ENCODE assay signal across 17 cellular contexts in genomic region chr4:100949350-100949935, GRCh38.
A peak's percentile ranks its signal among the peaks of the same experiment; 100 is the strongest.
DNase-seq lines count a peak whose midpoint lies in the region; ATAC-seq, FAIRE-seq and TF ChIP-seq lines count a peak whose summit lies in the region.
"Had no signal": no experiment of that assay in that cellular context is flagged by ENCODE, and none has a peak within 500 bp of the region (broad histone marks: within the 10 kb centered on the region; RNA-seq: fewer than 3 reads in every experiment).

No MANE protein-coding gene starts in this region.

- H3K4me2 ChIP-seq in mammary epithelial cell (ENCODE audit: insufficient read depth, low read depth, low read length) (no peak overlapping the region), hepatocyte (no peak overlapping the region)
- H3K4me2 ChIP-seq: SK-N-SH had no signal

- no peak overlapping the region for H3K27ac ChIP-seq in mammary epithelial cell (ENCODE audit: insufficient read depth, low read depth, low read length)
- H3K27ac ChIP-seq in breast epithelium, result no peak overlapping the region
- H3K27ac ChIP-seq in hepatocyte, result peak overlapping the region; percentile 2
- H3K27ac ChIP-seq in uterus, result no peak overlapping the region

- intact Hi-C loops in mammary epithelial cell (cut with micrococcal nuclease) (no loop called here), breast epithelium (cut with DNase I; ENCODE audit: low total_unique reads) (no loop called here), uterus (cut with DNase I; ENCODE audit: low total_unique reads) (no loop called here)

- CTCF ChIA-PET in mammary epithelial cell (lab: Charles Lee; ENCODE audit: low non-redundant PET), result no interaction called here

- peak; percentile 42 for DNase-seq in mammary epithelial cell
- no peak for DNase-seq in breast epithelium (ENCODE audit: low spot score in 2 of 2)
- DNase-seq in bronchial epithelial cell (ENCODE audit: low read depth), result peak; percentile 44
- DNase-seq in hepatocyte (ENCODE audit: low spot score), result peak; percentile 9
- DNase-seq in stromal cell of bone marrow (ENCODE audit: low read depth), result peak; percentile 14
- no peak for DNase-seq in uterus
- no peak for DNase-seq in GM03348 (ENCODE audit: low spot score)
- DNase-seq: 8988T, Caco-2, H9, NCI-H146, NCI-H774, Right ventricle myocardium superior, SK-N-SH had no signal

- H3K4me1 ChIP-seq in mammary epithelial cell (ENCODE audit: insufficient read depth, low read length) (no peaks in the 10 kb centered on the region), breast epithelium (no peaks in the 10 kb centered on the region), hepatocyte (ENCODE audit: insufficient read depth) (no peaks in the 10 kb centered on the region), uterus (no peaks in the 10 kb centered on the region)
- H3K4me1 ChIP-seq: Caco-2 had no signal

- no TSS peak for BruUV-seq in mammary epithelial cell (replicated peaks; lab: Mats Ljungman, UMichigan)

- H4K20me1 ChIP-seq in mammary epithelial cell (ENCODE audit: insufficient read depth, low read length) (no peaks in the 10 kb centered on the region), hepatocyte (ENCODE audit: insufficient read depth, poor library complexity, severe bottlenecking) (no peaks in the 10 kb centered on the region)

- no peak overlapping the region for H3K9ac ChIP-seq in mammary epithelial cell (ENCODE audit: insufficient read depth, low read length)
- H3K9ac ChIP-seq: SK-N-SH had no signal

- TF ChIP-seq POLR2A in breast epithelium (IDR thresholded peaks at IDR 0.05), result no peak
- TF ChIP-seq POLR2A in uterus (IDR thresholded peaks at IDR 0.05), result no peak

- no peaks in the 10 kb centered on the region for H3K27me3 ChIP-seq in mammary epithelial cell (ENCODE audit: insufficient read depth, low read length)
- no peaks in the 10 kb centered on the region for H3K27me3 ChIP-seq in breast epithelium
- H3K27me3 ChIP-seq in bronchial epithelial cell (ENCODE audit: control insufficient read depth, insufficient read depth, low read length), result no peaks in the 10 kb centered on the region
- no peaks in the 10 kb centered on the region for H3K27me3 ChIP-seq in hepatocyte
- H3K27me3 ChIP-seq in uterus, result no peaks in the 10 kb centered on the region

- in situ Hi-C loops in mammary epithelial cell (cut with MboI; ENCODE audit: low sequenced_read_pairs in 2 of 2), result no loop called here

- no peaks in the 10 kb centered on the region for H3K9me3 ChIP-seq in mammary epithelial cell (replicated peaks; ENCODE audit: insufficient read depth, low read length)
- H3K9me3 ChIP-seq in breast epithelium, result no peaks in the 10 kb centered on the region
- H3K9me3 ChIP-seq in hepatocyte (ENCODE audit: low read depth), result no peaks in the 10 kb centered on the region
- H3K9me3 ChIP-seq in uterus, result no peaks in the 10 kb centered on the region
- H3K9me3 ChIP-seq: Caco-2, SK-N-SH had no signal

- no peaks in the 10 kb centered on the region for H3K36me3 ChIP-seq in mammary epithelial cell (ENCODE audit: insufficient read depth, low read length)
- H3K36me3 ChIP-seq in breast epithelium, result no peaks in the 10 kb centered on the region
- no peaks in the 10 kb centered on the region for H3K36me3 ChIP-seq in bronchial epithelial cell (ENCODE audit: control insufficient read depth, insufficient read depth, low read length)
- H3K36me3 ChIP-seq in hepatocyte (replicated peaks; ENCODE audit: insufficient read depth, low read depth), result no peaks in the 10 kb centered on the region
- H3K36me3 ChIP-seq in uterus, result no peaks in the 10 kb centered on the region

- FAIRE-seq in bronchial epithelial cell (lab: Jason Lieb, UNC), result no peak
- FAIRE-seq: G401.6 had no signal

- H3K9me2 ChIP-seq in hepatocyte (replicated peaks; ENCODE audit: insufficient read depth), result no peaks in the 10 kb centered on the region
- H3K9me2 ChIP-seq: SK-N-SH had no signal

- dilution Hi-C loops in mammary epithelial cell (cut with HindIII; ENCODE audit: low sequenced_read_pairs), result no loop called here

- H3K79me2 ChIP-seq in mammary epithelial cell (ENCODE audit: insufficient read depth, low read length), result no peaks in the 10 kb centered on the region
- H3K79me2 ChIP-seq in hepatocyte, result no peaks in the 10 kb centered on the region

- no peak for ATAC-seq in HG02885 (IDR thresholded peaks at IDR 0.05; ENCODE audit: poor library complexity, unreplicated experiment)
- ATAC-seq: Panc1 had no signal

- no peak overlapping the region for H2AFZ ChIP-seq in mammary epithelial cell (ENCODE audit: low read depth, low read length)
- no peak overlapping the region for H2AFZ ChIP-seq in hepatocyte

- TF ChIP-seq CTCF in mammary epithelial cell (conservative IDR thresholded peaks at IDR 0.05 in 1 of 2, IDR thresholded peaks at IDR 0.05 in 1 of 2; ENCODE audit: extremely low read depth in 1 of 2, insufficient read depth in 1 of 2, low read depth in 1 of 2, low read length in 2 of 2) (no peak), breast epithelium (IDR thresholded peaks at IDR 0.05) (no peak), bronchial epithelial cell (IDR thresholded peaks at IDR 0.05; ENCODE audit: insufficient read depth, low read length, severe bottlenecking) (no peak), hepatocyte (IDR thresholded peaks at IDR 0.05; ENCODE audit: poor library complexity) (no peak), uterus (IDR thresholded peaks at IDR 0.05) (no peak)

- 84% methylated on average over 3 of the region's 3 CpGs for WGBS in mammary epithelial cell (ENCODE audit: low coverage, missing lambda C conversion rate)
- WGBS in hepatocyte (ENCODE audit: low lambda C conversion rate, missing lambda C conversion rate), result 64% methylated on average over 3 of the region's 3 CpGs

- H3K4me3 ChIP-seq in mammary epithelial cell (replicated peaks in 1 of 3; ENCODE audit: insufficient read depth in 1 of 3, low read depth in 2 of 3, low read length in 3 of 3) (no peak overlapping the region), breast epithelium (no peak overlapping the region), bronchial epithelial cell (ENCODE audit: low read depth, low read length) (no peak overlapping the region), hepatocyte (no peak overlapping the region), uterus (no peak overlapping the region)

Comparison
In these comparisons a context has a peak if more than half of its experiments do, and no peak if none do; other contexts are left out.
1. DNase-seq: peak in mammary epithelial cell (single experiment), bronchial epithelial cell (single experiment), hepatocyte (single experiment) and stromal cell of bone marrow (single experiment); none in breast epithelium (0 of 2), uterus (0 of 2) and GM03348 (single experiment).